35 cellular contexts compared by ENCODE assay signal in the genomic region with DNA sequence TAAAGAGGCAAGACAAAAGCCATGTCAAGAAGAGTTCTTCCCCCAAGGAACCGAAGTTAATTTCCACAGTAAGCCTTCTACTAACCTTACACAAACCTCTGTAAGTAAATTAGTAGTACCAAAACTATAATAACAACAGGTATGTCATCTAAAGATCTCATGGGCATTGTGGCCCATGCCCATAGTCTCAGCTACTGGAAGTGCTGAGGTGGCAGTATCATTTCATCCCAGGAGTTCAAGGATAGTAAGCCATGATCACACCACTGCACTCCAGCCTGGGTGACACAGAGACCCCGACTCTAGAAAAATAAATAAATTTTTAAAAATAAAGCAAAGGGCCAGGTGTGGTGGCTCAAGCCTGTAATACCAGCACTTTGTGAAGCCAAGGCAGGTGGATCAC.
"Had no signal": no experiment of that assay in that cellular context is flagged by ENCODE, and none has a peak within 500 bp of the region (broad histone marks: within the 10 kb centered on the region; RNA-seq: fewer than 3 reads in every experiment).

No MANE protein-coding gene starts in this region.

- H3K9me3 Mint-ChIP-seq: activated B cell treated with CpG ODN at 0.5 μM for 24 hours; activated CD4-positive, alpha-beta memory T cell treated with anti-CD3 and anti-CD28 coated beads for 36 hours; activated CD4-positive, alpha-beta T cell treated with anti-CD3 and anti-CD28 coated beads, Interleukin-2, amount 10 ng/mL, durations not matched to agents 24 days and 14 days; activated CD8-positive, alpha-beta T cell treated with anti-CD3 and anti-CD28 coated beads for 36 hours; activated naive CD4-positive, alpha-beta T cell treated with anti-CD3 and anti-CD28 coated beads for 36 hours; activated naive CD4-positive, alpha-beta T cell treated with anti-CD3 and anti-CD28 coated beads, Interleukin-2, amount 50 U/mL, for 72 hours; activated naive CD8-positive, alpha-beta T cell treated with anti-CD3 and anti-CD28 coated beads for 36 hours; activated T-cell treated with anti-CD3 and anti-CD28 coated beads, Interleukin-2, amount 50 U/mL, for 4 hours; activated T-cell treated with anti-CD3 and anti-CD28 coated beads, Interleukin-2, amount 50 U/mL, for 72 hours; activated T-helper 1 cell treated with anti-CD3 and anti-CD28 coated beads, Interleukin-12 subunit alpha, Interleukin-12 subunit beta, Interleukin-2, Interleukin-4 antibody, amounts not matched to agents 30 ng/mL and 10 ng/mL and 1 ng/mL, durations not matched to agents 14 hours and 24 hours and 36 hours; activated T-helper 17 cell treated with anti-CD3 and anti-CD28 coated beads, Interleukin-2, amount 50 U/mL, for 72 hours; T-helper 2 cell treated with Interferon-gamma antibody and Interleukin-4, amounts not matched to agents 5 μg/mL and 100 μg/mL, for 36 hours had no signal

- H3K9me3 ChIP-seq: adrenal gland, body of pancreas, breast epithelium had no signal

- ATAC-seq: activated CD8-positive, alpha-beta T cell treated with anti-CD3 and anti-CD28 coated beads for 36 hours; activated naive CD4-positive, alpha-beta T cell treated with anti-CD3 and anti-CD28 coated beads, Interleukin-2, amount 50 U/mL, for 72 hours; activated T-cell treated with anti-CD3 and anti-CD28 coated beads, Interleukin-2, amount 50 U/mL, for 4 hours; activated T-cell treated with anti-CD3 and anti-CD28 coated beads, Interleukin-2, amount 50 U/mL, for 72 hours; activated T-helper 17 cell treated with anti-CD3 and anti-CD28 coated beads, Interleukin-2, amount 50 U/mL, for 72 hours; body of pancreas had no signal

- H3K27me3 Mint-ChIP-seq: activated B cell treated with CpG ODN at 0.5 μM for 24 hours; activated CD4-positive, alpha-beta memory T cell treated with anti-CD3 and anti-CD28 coated beads for 36 hours; activated CD4-positive, alpha-beta T cell treated with anti-CD3 and anti-CD28 coated beads, Interleukin-2, amount 10 ng/mL, durations not matched to agents 24 days and 14 days; activated CD8-positive, alpha-beta T cell treated with anti-CD3 and anti-CD28 coated beads for 36 hours; activated naive CD8-positive, alpha-beta T cell treated with anti-CD3 and anti-CD28 coated beads for 36 hours; activated T-helper 17 cell treated with anti-CD3 and anti-CD28 coated beads, Interleukin-2, amount 50 U/mL, for 72 hours had no signal

- H3K27ac ChIP-seq: adrenal gland, body of pancreas, brain microvascular endothelial cell, breast epithelium, VCaP had no signal

- H3K4me3 ChIP-seq: adrenal gland, body of pancreas, breast epithelium had no signal

- DNase-seq: activated B cell treated with CpG ODN at 0.5 μM for 24 hours; activated CD4-positive, alpha-beta memory T cell treated with anti-CD3 and anti-CD28 coated beads for 36 hours; activated CD4-positive, alpha-beta T cell treated with anti-CD3 and anti-CD28 coated beads for 4 hours; activated CD4-positive, alpha-beta T cell treated with anti-CD3 and anti-CD28 coated beads, Interleukin-2, amount 10 ng/mL, durations not matched to agents 24 days and 14 days; activated CD4-positive, alpha-beta T cell treated with anti-CD3 and anti-CD28 coated beads, Interleukin-2, amount 50 U/mL, for 1 hour; activated CD4-positive, alpha-beta T cell treated with anti-CD3 and anti-CD28 coated beads, Interleukin-2, amount 50 U/mL, for 4 hours; activated CD4-positive, CD25-positive, alpha-beta regulatory T cell treated with anti-CD3 and anti-CD28 coated beads, Interleukin-2, amount 50 U/mL, for 72 hours; activated CD8-positive, alpha-beta memory T cell treated with anti-CD3 and anti-CD28 coated beads, Interleukin-2, amount 50 U/mL, for 4 hours; activated CD8-positive, alpha-beta T cell treated with anti-CD3 and anti-CD28 coated beads for 36 hours; activated effector memory CD4-positive, alpha-beta T cell treated with anti-CD3 and anti-CD28 coated beads, Interleukin-2, amount 50 U/mL, for 16 hours; activated gamma-delta T cell treated with Interleukin-2 at 50 U/mL for 16 hours; activated naive CD4-positive, alpha-beta T cell; activated naive CD4-positive, alpha-beta T cell treated with anti-CD3 and anti-CD28 coated beads for 36 hours; activated naive CD4-positive, alpha-beta T cell treated with anti-CD3 and anti-CD28 coated beads, Interleukin-2, amount 50 U/mL, for 16 hours; activated naive CD8-positive, alpha-beta T cell treated with anti-CD3 and anti-CD28 coated beads for 36 hours; activated T-cell treated with anti-CD3 and anti-CD28 coated beads for 4 hours; activated T-cell treated with anti-CD3 and anti-CD28 coated beads, Interleukin-2, amount 50 U/mL, for 1 hour; activated T-cell treated with anti-CD3 and anti-CD28 coated beads, Interleukin-2, amount 50 U/mL, for 4 hours; activated T-cell treated with anti-CD3 and anti-CD28 coated beads, Interleukin-2, amount 50 U/mL, for 72 hours; adrenal gland; amniotic stem cell; aorta; body of pancreas; brain microvascular endothelial cell; central memory CD4-positive, alpha-beta T cell; T-helper 2 cell; T-helper 9 cell had no signal

- H3K27me3 ChIP-seq: adrenal gland, body of pancreas, brain microvascular endothelial cell, breast epithelium had no signal

- H3K4me1 ChIP-seq: adrenal gland, body of pancreas, breast epithelium had no signal

- H3K27ac Mint-ChIP-seq: activated B cell treated with CpG ODN at 0.5 μM for 24 hours; activated CD4-positive, alpha-beta memory T cell treated with anti-CD3 and anti-CD28 coated beads for 36 hours; activated CD4-positive, alpha-beta T cell treated with anti-CD3 and anti-CD28 coated beads, Interleukin-2, amount 10 ng/mL, durations not matched to agents 24 days and 14 days; activated CD8-positive, alpha-beta T cell treated with anti-CD3 and anti-CD28 coated beads for 36 hours; activated naive CD4-positive, alpha-beta T cell treated with anti-CD3 and anti-CD28 coated beads for 36 hours; activated naive CD8-positive, alpha-beta T cell treated with anti-CD3 and anti-CD28 coated beads for 36 hours; activated T-cell treated with anti-CD3 and anti-CD28 coated beads, Interleukin-2, amount 50 U/mL, for 72 hours; activated T-helper 1 cell treated with anti-CD3 and anti-CD28 coated beads, Interleukin-12 subunit alpha, Interleukin-12 subunit beta, Interleukin-2, Interleukin-4 antibody, amounts not matched to agents 30 ng/mL and 10 ng/mL and 1 ng/mL, durations not matched to agents 14 hours and 24 hours and 36 hours; activated T-helper 17 cell treated with anti-CD3 and anti-CD28 coated beads, Interleukin-2, amount 50 U/mL, for 72 hours; T-helper 2 cell treated with Interferon-gamma antibody and Interleukin-4, amounts not matched to agents 5 μg/mL and 100 μg/mL, for 36 hours had no signal

- H3K36me3 ChIP-seq: breast epithelium had no signal

- FAIRE-seq: astrocyte, TTC549 had no signal

- H3K4me3 Mint-ChIP-seq: activated B cell treated with CpG ODN at 0.5 μM for 24 hours; activated CD4-positive, alpha-beta memory T cell treated with anti-CD3 and anti-CD28 coated beads for 36 hours; activated CD4-positive, alpha-beta T cell treated with anti-CD3 and anti-CD28 coated beads, Interleukin-2, amount 10 ng/mL, durations not matched to agents 24 days and 14 days; activated CD8-positive, alpha-beta T cell treated with anti-CD3 and anti-CD28 coated beads for 36 hours; activated naive CD4-positive, alpha-beta T cell treated with anti-CD3 and anti-CD28 coated beads for 36 hours; activated naive CD8-positive, alpha-beta T cell treated with anti-CD3 and anti-CD28 coated beads for 36 hours; activated T-cell treated with anti-CD3 and anti-CD28 coated beads, Interleukin-2, amount 50 U/mL, for 4 hours; activated T-cell treated with anti-CD3 and anti-CD28 coated beads, Interleukin-2, amount 50 U/mL, for 72 hours; activated T-helper 1 cell treated with anti-CD3 and anti-CD28 coated beads, Interleukin-12 subunit alpha, Interleukin-12 subunit beta, Interleukin-2, Interleukin-4 antibody, amounts not matched to agents 30 ng/mL and 10 ng/mL and 1 ng/mL, durations not matched to agents 14 hours and 24 hours and 36 hours; activated T-helper 17 cell treated with anti-CD3 and anti-CD28 coated beads, Interleukin-2, amount 50 U/mL, for 72 hours; T-helper 2 cell treated with Interferon-gamma antibody and Interleukin-4, amounts not matched to agents 5 μg/mL and 100 μg/mL, for 36 hours had no signal
